Comparison of ENCODE assay signal across 1 cellular context in the genomic region with DNA sequence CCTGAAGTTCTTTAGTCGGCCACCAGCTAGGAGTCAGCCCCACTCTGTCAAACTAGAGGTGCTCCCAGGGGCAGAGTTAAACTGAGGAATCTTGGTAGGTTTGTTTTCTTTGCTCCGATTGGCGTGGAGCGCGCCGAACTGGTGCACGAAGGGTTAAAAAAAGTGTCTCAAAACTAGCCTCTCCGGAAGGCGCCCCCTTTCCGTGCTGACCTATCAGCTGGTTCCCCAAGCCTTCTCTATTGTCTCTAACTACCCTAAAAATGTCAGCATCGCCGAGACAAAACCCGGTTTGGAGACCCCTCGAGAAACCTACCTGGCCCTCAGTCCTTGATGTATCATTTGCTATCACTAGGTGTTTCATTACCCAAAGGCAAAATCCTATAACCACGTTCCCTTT.
TF ChIP-seq lines count a peak whose summit lies in the region.

No MANE protein-coding gene starts in this region.

TF ChIP-seq in liver, 16 proteins besides CTCF, POLR2A, EP300 and RAD21:
- TF ChIP-seq FOXA1 (IDR thresholded peaks at IDR 0.05) = no peak
- TF ChIP-seq, protein P1, sequence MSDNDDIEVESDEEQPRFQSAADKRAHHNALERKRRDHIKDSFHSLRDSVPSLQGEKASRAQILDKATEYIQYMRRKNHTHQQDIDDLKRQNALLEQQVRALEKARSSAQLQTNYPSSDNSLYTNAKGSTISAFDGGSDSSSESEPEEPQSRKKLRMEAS (IDR thresholded peaks at IDR 0.05) = no peak
- no peak for TF ChIP-seq RXRA (IDR thresholded peaks at IDR 0.05)
- TF ChIP-seq TAF1 (conservative IDR thresholded peaks at IDR 0.05) = no peak
- TF ChIP-seq, protein P2, sequence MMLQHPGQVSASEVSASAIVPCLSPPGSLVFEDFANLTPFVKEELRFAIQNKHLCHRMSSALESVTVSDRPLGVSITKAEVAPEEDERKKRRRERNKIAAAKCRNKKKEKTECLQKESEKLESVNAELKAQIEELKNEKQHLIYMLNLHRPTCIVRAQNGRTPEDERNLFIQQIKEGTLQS (IDR thresholded peaks at IDR 0.05) = no peak
TF ChIP-seq in liver: peak in this region for 0.
